In genomic region chr3:60555704-60556340, GRCh38 we compare ENCODE assay signal across 8 cellular contexts.
A peak's percentile ranks its signal among the peaks of the same experiment; 100 is the strongest.
DNase-seq lines count a peak whose midpoint lies in the region; ATAC-seq and TF ChIP-seq lines count a peak whose summit lies in the region.
"Had no signal": no experiment of that assay in that cellular context is flagged by ENCODE, and none has a peak within 500 bp of the region (broad histone marks: within the 10 kb centered on the region; RNA-seq: fewer than 3 reads in every experiment).

No MANE protein-coding gene starts in this region.

- no peak for TF ChIP-seq POLR2A in thyroid gland (IDR thresholded peaks at IDR 0.05)

- H3K9me3 ChIP-seq in NT2/D1 (ENCODE audit: insufficient read depth, low read length) (no peaks in the 10 kb centered on the region), osteoblast (ENCODE audit: low read depth, low read length) (no peaks in the 10 kb centered on the region), thyroid gland (no peaks in the 10 kb centered on the region)

- no peak overlapping the region for H2AFZ ChIP-seq in osteoblast (ENCODE audit: low read length)

- intact Hi-C loops in thyroid gland (cut with DNase I) = no loop called here

- ATAC-seq in HG02763 (IDR thresholded peaks at IDR 0.05; ENCODE audit: unreplicated experiment) = peak; percentile 94

- peak; percentile 2 for DNase-seq in GM19238 (ENCODE audit: insufficient read length, low spot score)
- DNase-seq in NT2/D1 (ENCODE audit: low read depth, low spot score) = peak; percentile 79
- DNase-seq in osteoblast (ENCODE audit: insufficient read length, low spot score, missing footprints) = peak; percentile 72
- no peak for DNase-seq in coronary artery (ENCODE audit: low spot score)
- no peak for DNase-seq in thyroid gland
- no peak for DNase-seq in activated T-cell treated with anti-CD3 and anti-CD28 coated beads, Interleukin-2, amount 50 U/mL, for 48 hours
- DNase-seq: NCI-H1105 treated with DMSO at 0.1 percent for 48 hours had no signal

- TF ChIP-seq CTCF in osteoblast (IDR thresholded peaks at IDR 0.05; ENCODE audit: extremely low read depth, low read depth, low read length) (no peak), coronary artery (IDR thresholded peaks at IDR 0.05) (no peak), thyroid gland (IDR thresholded peaks at IDR 0.05) (no peak)

- H3K27me3 ChIP-seq in NT2/D1 (ENCODE audit: insufficient read depth, insufficient read length) (no peaks in the 10 kb centered on the region), osteoblast (ENCODE audit: insufficient read depth, low read length) (no peaks in the 10 kb centered on the region), thyroid gland (no peaks in the 10 kb centered on the region)

- no peaks in the 10 kb centered on the region for H4K20me1 ChIP-seq in osteoblast (ENCODE audit: insufficient read depth, low read length)

- no peak overlapping the region for H3K4me2 ChIP-seq in osteoblast (ENCODE audit: insufficient read depth, low read length)

- H3K27ac ChIP-seq in osteoblast (ENCODE audit: low read depth, low read length) (no peak overlapping the region), coronary artery (no peak overlapping the region), thyroid gland (no peak overlapping the region)

- no peaks in the 10 kb centered on the region for H3K79me2 ChIP-seq in osteoblast (ENCODE audit: insufficient read depth, low read length)

- H3K36me3 ChIP-seq in NT2/D1 (ENCODE audit: insufficient read depth, insufficient read length, low read length) = no peaks in the 10 kb centered on the region
- no peaks in the 10 kb centered on the region for H3K36me3 ChIP-seq in osteoblast (ENCODE audit: insufficient read depth, low read length)
- H3K36me3 ChIP-seq in thyroid gland = no peaks in the 10 kb centered on the region

- H3K4me3 ChIP-seq in NT2/D1 (ENCODE audit: insufficient read length, low read depth) (no peak overlapping the region), osteoblast (ENCODE audit: insufficient read depth, low read length) (no peak overlapping the region), coronary artery (no peak overlapping the region), thyroid gland (replicated peaks in 1 of 3) (no peak overlapping the region)

- H3K4me1 ChIP-seq in NT2/D1 (ENCODE audit: insufficient read depth, insufficient read length) = no peaks in the 10 kb centered on the region
- no peaks in the 10 kb centered on the region for H3K4me1 ChIP-seq in osteoblast (ENCODE audit: insufficient read depth, low read length)
- no peaks in the 10 kb centered on the region for H3K4me1 ChIP-seq in thyroid gland

- H3K9ac ChIP-seq in NT2/D1 (ENCODE audit: insufficient read length, low read depth) = no peak overlapping the region

- WGBS in thyroid gland, 2 donors = 55 to 78% methylated on average over 4 of the region's 4 CpGs

Comparison
In these comparisons a context has a peak if more than half of its experiments do, and no peak if none do; other contexts are left out.
1. DNase-seq: peak in GM19238 (single experiment), NT2/D1 (single experiment) and osteoblast (single experiment); none in coronary artery (single experiment), thyroid gland (0 of 2) and activated T-cell treated with anti-CD3 and anti-CD28 coated beads, Interleukin-2, amount 50 U/mL, for 48 hours (0 of 2).